ENCODE assay signal across 17 cellular contexts in the genomic region with DNA sequence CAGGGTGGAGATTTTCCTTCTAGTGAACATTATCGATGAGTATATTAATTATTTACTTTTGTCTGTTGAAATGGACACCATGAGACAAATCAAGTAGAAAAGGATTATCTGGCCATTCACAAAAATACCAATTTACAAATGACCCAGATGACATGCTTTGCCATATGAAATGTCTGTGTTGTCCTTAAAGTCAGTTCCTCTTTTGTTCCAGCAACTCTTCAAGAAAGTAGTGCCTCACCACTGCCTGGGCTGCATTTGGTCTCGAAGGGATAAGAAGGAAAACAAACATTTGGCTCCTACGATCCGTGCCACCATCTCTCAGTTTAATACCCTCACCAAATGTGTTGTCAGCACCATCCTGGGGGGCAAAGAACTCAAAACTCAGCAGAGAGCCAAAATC.
A peak's percentile ranks its signal among the peaks of the same experiment; 100 is the strongest.
DNase-seq lines count a peak whose midpoint lies in the region; ATAC-seq and TF ChIP-seq lines count a peak whose summit lies in the region.
"Had no signal": no experiment of that assay in that cellular context is flagged by ENCODE, and none has a peak within 500 bp of the region (broad histone marks: within the 10 kb centered on the region; RNA-seq: fewer than 3 reads in every experiment).

No MANE protein-coding gene starts in this region.

- H3K9ac ChIP-seq in SK-N-MC (ENCODE audit: insufficient read length), result no peak overlapping the region

- peak overlapping the region; percentile 91 for H3K27ac Mint-ChIP-seq in dendritic cell treated with granulocyte-macrophage colony-stimulating factor and Interleukin-4, amounts not matched to agents 40 ng/mL and 50 ng/mL, for 4 days
- H3K27ac Mint-ChIP-seq in effector memory CD8-positive, alpha-beta T cell, result no peak overlapping the region

- no peaks in the 10 kb centered on the region for H3K9me3 Mint-ChIP-seq in dendritic cell treated with granulocyte-macrophage colony-stimulating factor and Interleukin-4, amounts not matched to agents 40 ng/mL and 50 ng/mL, for 4 days
- no peaks in the 10 kb centered on the region for H3K9me3 Mint-ChIP-seq in effector memory CD8-positive, alpha-beta T cell
- H3K9me3 Mint-ChIP-seq: H9 had no signal

- TF ChIP-seq CTCF in osteoblast (IDR thresholded peaks at IDR 0.05; ENCODE audit: extremely low read depth, low read depth, low read length), result no peak

- H3K4me3 Mint-ChIP-seq in dendritic cell treated with granulocyte-macrophage colony-stimulating factor and Interleukin-4, amounts not matched to agents 40 ng/mL and 50 ng/mL, for 4 days, result no peak overlapping the region
- H3K4me3 Mint-ChIP-seq in effector memory CD8-positive, alpha-beta T cell, result no peak overlapping the region
- H3K4me3 Mint-ChIP-seq: H9 had no signal

- H3K36me3 ChIP-seq in SK-N-MC (ENCODE audit: insufficient read depth, low read length) (peaks cover 49% of the 10 kb centered on the region), osteoblast (ENCODE audit: insufficient read depth, low read length) (peaks cover 6% of the 10 kb centered on the region)

- H3K27ac ChIP-seq in SK-N-MC, result peak overlapping the region; percentile 93; the same call in 1 of the 2 replicates
- H3K27ac ChIP-seq in osteoblast (ENCODE audit: low read depth, low read length), result no peak overlapping the region
- H3K27ac ChIP-seq: C4-2B had no signal

- DNase-seq in NOMO-1 treated with DMSO at 0.1 percent for 48 hours (lab: John Stamatoyannopoulos, UW; ENCODE audit: unreplicated experiment) (peak; percentile 35), NOMO-1 treated with dmso at 0.1 percent for 144 hours (lab: John Stamatoyannopoulos, UW; ENCODE audit: unreplicated experiment) (no peak), SK-N-MC (ENCODE audit: low read depth, low spot score) (no peak), osteoblast (ENCODE audit: insufficient read length, low spot score, missing footprints) (no peak), left ventricle myocardium superior (no peak)
- no peak for DNase-seq in effector memory CD8-positive, alpha-beta T cell
- DNase-seq: 8988T, Caco-2, H9, NCI-H1092, NCI-H2107, NCI-H345, NCI-H748 treated with DMSO at 0.1 percent for 48 hours, SHP77 treated with DMSO at 0.1 percent for 48 hours had no signal

- no peak for ATAC-seq in activated CD4-positive, CD25-positive, alpha-beta regulatory T cell treated with anti-CD3 and anti-CD28 coated beads, Interleukin-2, amount 50 U/mL, for 24 hours
- ATAC-seq in effector memory CD8-positive, alpha-beta T cell (replicated peaks), result no peak
- no peak for ATAC-seq in left ventricle myocardium superior

- no peaks in the 10 kb centered on the region for H4K20me1 ChIP-seq in osteoblast (ENCODE audit: insufficient read depth, low read length)

- H3K79me2 ChIP-seq in osteoblast (ENCODE audit: insufficient read depth, low read length), result no peaks in the 10 kb centered on the region

- H3K27me3 ChIP-seq in osteoblast (ENCODE audit: insufficient read depth, low read length), result no peaks in the 10 kb centered on the region

- no peak overlapping the region for H3K4me2 ChIP-seq in osteoblast (ENCODE audit: insufficient read depth, low read length)

- H3K4me1 ChIP-seq in osteoblast (ENCODE audit: insufficient read depth, low read length), result peaks cover 11% of the 10 kb centered on the region

- H3K36me3 Mint-ChIP-seq in dendritic cell treated with granulocyte-macrophage colony-stimulating factor and Interleukin-4, amounts not matched to agents 40 ng/mL and 50 ng/mL, for 4 days (ENCODE audit: low read depth), result peaks cover 100% of the 10 kb centered on the region
- H3K36me3 Mint-ChIP-seq in effector memory CD8-positive, alpha-beta T cell (ENCODE audit: insufficient read depth), result peaks cover 3% of the 10 kb centered on the region

- peaks cover 97% of the 10 kb centered on the region for H3K4me1 Mint-ChIP-seq in dendritic cell treated with granulocyte-macrophage colony-stimulating factor and Interleukin-4, amounts not matched to agents 40 ng/mL and 50 ng/mL, for 4 days (ENCODE audit: low read depth)
- peaks cover 22 to 29% of the 10 kb centered on the region in 2 donors for H3K4me1 Mint-ChIP-seq in effector memory CD8-positive, alpha-beta T cell (ENCODE audit: low read depth in 2 of 2)

- intact Hi-C loops in dendritic cell treated with granulocyte-macrophage colony-stimulating factor and Interleukin-4, amounts not matched to agents 40 ng/mL and 50 ng/mL, for 4 days (cut with micrococcal nuclease), result no loop called here
- intact Hi-C loops in left ventricle myocardium superior (cut with micrococcal nuclease), result no loop called here

- no peak overlapping the region for H3K4me3 ChIP-seq in SK-N-MC
- H3K4me3 ChIP-seq in osteoblast (ENCODE audit: insufficient read depth, low read length), result no peak overlapping the region

- no peaks in the 10 kb centered on the region for H3K27me3 Mint-ChIP-seq in dendritic cell treated with granulocyte-macrophage colony-stimulating factor and Interleukin-4, amounts not matched to agents 40 ng/mL and 50 ng/mL, for 4 days
- peaks cover 0 to 8% of the 10 kb centered on the region in 2 donors for H3K27me3 Mint-ChIP-seq in effector memory CD8-positive, alpha-beta T cell

- H3K9me3 ChIP-seq in SK-N-MC (ENCODE audit: low read depth, low read length) (no peaks in the 10 kb centered on the region), osteoblast (ENCODE audit: low read depth, low read length) (no peaks in the 10 kb centered on the region)
- H3K9me3 ChIP-seq: Caco-2 had no signal

- H2AFZ ChIP-seq in osteoblast (ENCODE audit: low read length), result no peak overlapping the region
